ENCODE assay signal across 19 cellular contexts in the genomic region with DNA sequence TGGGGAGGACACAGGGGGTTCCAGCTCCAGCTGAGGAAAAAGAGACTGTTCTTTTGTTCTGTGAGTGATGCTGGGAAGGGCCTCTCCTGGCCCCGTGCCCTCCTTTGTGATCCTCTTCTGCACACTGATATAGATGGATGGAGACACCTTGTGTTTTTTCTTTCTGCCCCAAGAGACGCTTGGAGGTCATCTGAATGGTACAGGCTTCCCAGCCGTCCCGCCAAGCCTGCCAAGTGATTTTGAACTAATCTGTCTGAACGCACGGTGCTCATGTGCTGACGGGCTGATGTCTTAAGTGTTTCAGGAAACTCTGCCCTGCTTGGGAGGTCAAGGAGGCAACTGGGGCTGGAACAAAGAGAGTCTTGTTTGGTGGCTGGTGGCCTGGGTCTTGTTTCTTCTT.
"Had no signal": no experiment of that assay in that cellular context is flagged by ENCODE, and none has a peak within 500 bp of the region (broad histone marks: within the 10 kb centered on the region; RNA-seq: fewer than 3 reads in every experiment).

No MANE protein-coding gene starts in this region.

- H3K36me3 Mint-ChIP-seq: activated naive CD8-positive, alpha-beta T cell; type B pancreatic cell had no signal

- ATAC-seq: effector memory CD8-positive, alpha-beta T cell; foreskin keratinocyte; left ventricle myocardium superior; naive thymus-derived CD8-positive, alpha-beta T cell; stimulated activated naive CD8-positive, alpha-beta T cell treated with anti-CD3 and anti-CD28 coated beads, Interleukin-15, Interleukin-2, amounts not matched to agents 100 U/mL and 50 U/mL, for 24 hours had no signal

- H3K4me1 ChIP-seq: foreskin keratinocyte, parathyroid adenoma had no signal

- H3K27ac ChIP-seq: epithelial cell of prostate, foreskin keratinocyte, neutrophil, parathyroid adenoma had no signal

- H3K4me3 Mint-ChIP-seq: activated CD4-positive, alpha-beta memory T cell treated with anti-CD3 and anti-CD28 coated beads for 36 hours; activated naive CD8-positive, alpha-beta T cell; activated T-helper 1 cell treated with anti-CD3 and anti-CD28 coated beads, Interleukin-12 subunit alpha, Interleukin-12 subunit beta, Interleukin-2, Interleukin-4 antibody, amounts not matched to agents 30 ng/mL and 10 ng/mL and 1 ng/mL, durations not matched to agents 14 hours and 24 hours and 36 hours; effector memory CD8-positive, alpha-beta T cell; naive thymus-derived CD8-positive, alpha-beta T cell; T-helper 2 cell treated with Interferon-gamma antibody and Interleukin-4, amounts not matched to agents 5 μg/mL and 100 μg/mL, for 36 hours; type B pancreatic cell had no signal

- H3K27me3 ChIP-seq: neutrophil had no signal

- H3K36me3 ChIP-seq: neutrophil had no signal

- H3K27ac Mint-ChIP-seq: activated CD4-positive, alpha-beta memory T cell treated with anti-CD3 and anti-CD28 coated beads for 36 hours; activated naive CD8-positive, alpha-beta T cell; activated T-helper 1 cell treated with anti-CD3 and anti-CD28 coated beads, Interleukin-12 subunit alpha, Interleukin-12 subunit beta, Interleukin-2, Interleukin-4 antibody, amounts not matched to agents 30 ng/mL and 10 ng/mL and 1 ng/mL, durations not matched to agents 14 hours and 24 hours and 36 hours; effector memory CD8-positive, alpha-beta T cell; naive thymus-derived CD8-positive, alpha-beta T cell; T-helper 2 cell treated with Interferon-gamma antibody and Interleukin-4, amounts not matched to agents 5 μg/mL and 100 μg/mL, for 36 hours; type B pancreatic cell had no signal

- DNase-seq: activated CD4-positive, alpha-beta memory T cell treated with anti-CD3 and anti-CD28 coated beads for 36 hours; activated gamma-delta T cell treated with Interleukin-2 at 50 U/mL for 16 hours; activated T-cell treated with anti-CD3 and anti-CD28 coated beads for 4 hours; dermis blood vessel endothelial cell; effector memory CD8-positive, alpha-beta T cell; foreskin keratinocyte; left ventricle myocardium superior; mesendoderm; naive thymus-derived CD8-positive, alpha-beta T cell; stimulated activated CD4-positive, alpha-beta T cell treated with anti-CD3 and anti-CD28 coated beads, Interleukin-12 subunit alpha, Interleukin-12 subunit beta, amount 100 ng/mL, for 4 hours; stimulated activated CD4-positive, alpha-beta T cell treated with anti-CD3 and anti-CD28 coated beads, Interleukin-1b, Interleukin-23, amount 100 ng/mL, for 48 hours; stimulated activated naive CD8-positive, alpha-beta T cell treated with anti-CD3 and anti-CD28 coated beads, Interleukin-15, Interleukin-2, amounts not matched to agents 100 U/mL and 50 U/mL, for 24 hours had no signal

- H3K9me3 ChIP-seq: neutrophil had no signal

- H3K27me3 Mint-ChIP-seq: activated CD4-positive, alpha-beta memory T cell treated with anti-CD3 and anti-CD28 coated beads for 36 hours; activated naive CD8-positive, alpha-beta T cell; effector memory CD8-positive, alpha-beta T cell; naive thymus-derived CD8-positive, alpha-beta T cell; type B pancreatic cell had no signal

- H3K9me3 Mint-ChIP-seq: activated CD4-positive, alpha-beta memory T cell treated with anti-CD3 and anti-CD28 coated beads for 36 hours; activated T-helper 1 cell treated with anti-CD3 and anti-CD28 coated beads, Interleukin-12 subunit alpha, Interleukin-12 subunit beta, Interleukin-2, Interleukin-4 antibody, amounts not matched to agents 30 ng/mL and 10 ng/mL and 1 ng/mL, durations not matched to agents 14 hours and 24 hours and 36 hours; effector memory CD8-positive, alpha-beta T cell; naive thymus-derived CD8-positive, alpha-beta T cell; T-helper 2 cell treated with Interferon-gamma antibody and Interleukin-4, amounts not matched to agents 5 μg/mL and 100 μg/mL, for 36 hours; type B pancreatic cell had no signal
